In the genomic region with DNA sequence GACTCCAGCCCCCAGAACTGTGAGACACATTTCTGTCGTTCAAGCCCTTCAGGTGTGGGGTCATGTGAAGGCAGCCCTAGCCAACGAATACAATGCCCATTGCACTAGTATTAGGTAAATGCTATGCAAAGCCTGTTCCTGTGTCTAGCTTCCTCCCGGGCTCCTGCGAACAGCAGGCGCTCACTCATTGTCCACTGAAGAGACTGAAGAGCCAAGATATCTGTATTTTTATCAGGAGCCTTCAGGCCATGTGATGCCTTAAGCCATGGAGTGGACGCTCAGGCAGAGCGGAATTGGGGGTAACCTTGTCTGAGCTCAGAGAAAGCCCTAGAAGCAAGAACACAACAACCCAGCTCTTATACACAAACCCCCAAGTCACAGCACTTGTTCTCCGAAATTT, we compare ENCODE assay signal across 30 cellular contexts. TPM values are rescaled to one million over a fixed set of nuclear protein-coding genes. Genes with fewer than 3 reads are reported as not detected.
"Had no signal": no experiment of that assay in that cellular context is flagged by ENCODE, and none has a peak within 500 bp of the region (broad histone marks: within the 10 kb centered on the region; RNA-seq: fewer than 3 reads in every experiment).

No MANE protein-coding gene starts in this region.

- H3K27ac Mint-ChIP-seq: stimulated activated memory B cell treated with anti-CD40 and anti-IgM and Interleukin-4, amounts not matched to agents 10 μg/mL and 1 μg/mL and 100 μg/mL, for 72 hours; stimulated activated naive B cell treated with anti-CD40 and anti-IgM and Interleukin-4, amounts not matched to agents 10 μg/mL and 1 μg/mL and 100 μg/mL, for 72 hours; stimulated activated naive CD8-positive, alpha-beta T cell treated with anti-CD3 and anti-CD28 coated beads, Interleukin-15, amount 100 ng/mL, for 72 hours; stimulated activated naive CD8-positive, alpha-beta T cell treated with anti-CD3 and anti-CD28 coated beads, Interleukin-15, Interleukin-2, amounts not matched to agents 100 ng/mL and 50 ng/mL, for 24 hours; type B pancreatic cell had no signal

- FAIRE-seq: urothelium cell line had no signal

- H3K4me3 ChIP-seq: stomach, suprapubic skin, testis, thoracic aorta, thyroid gland, tibial artery, tibial nerve, transverse colon, upper lobe of left lung, upper lobe of right lung, uterus, vagina had no signal

- H3K9me3 ChIP-seq: stomach, suprapubic skin, testis, thoracic aorta, thyroid gland, tibial artery, tibial nerve, transverse colon, upper lobe of left lung, upper lobe of right lung, uterus, vagina had no signal

- DNase-seq: stimulated activated CD4-positive, alpha-beta T cell treated with anti-CD3 and anti-CD28 coated beads, Interleukin-2, amount 100 ng/mL, for 48 hours; stimulated activated CD4-positive, alpha-beta T cell treated with anti-CD3 and anti-CD28 coated beads, Interleukin-4, amount 100 ng/mL, for 1 hour; stimulated activated CD4-positive, alpha-beta T cell treated with anti-CD3 and anti-CD28 coated beads, Interleukin-4, amount 100 ng/mL, for 24 hours; stimulated activated CD4-positive, alpha-beta T cell treated with anti-CD3 and anti-CD28 coated beads, Interleukin-4, amount 100 ng/mL, for 4 hours; stimulated activated CD8-positive, alpha-beta memory T cell treated with anti-CD3 and anti-CD28 coated beads, Interleukin-4, amount 100 ng/mL, for 48 hours; stimulated activated naive B cell treated with anti-CD40 and anti-IgM and Interleukin-4, amounts not matched to agents 10 μg/mL and 1 μg/mL and 100 μg/mL, for 72 hours; stimulated activated naive CD4-positive, alpha-beta T cell; stimulated activated naive CD4-positive, alpha-beta T cell treated with Interleukin-2 at 50 U/mL for 16 hours; stimulated activated naive CD8-positive, alpha-beta T cell treated with anti-CD3 and anti-CD28 coated beads, Interleukin-15, amount 100 ng/mL, for 72 hours; stimulated activated naive CD8-positive, alpha-beta T cell treated with anti-CD3 and anti-CD28 coated beads, Interleukin-15, Interleukin-2, amounts not matched to agents 100 U/mL and 50 U/mL, for 24 hours; stomach; substantia nigra; testis; thyroid gland; tibial artery; transverse colon; upper lobe of left lung; upper lobe of right lung; uterus had no signal

- H3K27me3 ChIP-seq: testis, thyroid gland, transverse colon, upper lobe of left lung, upper lobe of right lung, uterus, vagina had no signal

- H3K4me3 Mint-ChIP-seq: stimulated activated effector memory CD8-positive, alpha-beta T cell treated with anti-CD3 and anti-CD28 coated beads, Interleukin-12 subunit alpha, Interleukin-12 subunit beta, amount 100 ng/mL, for 72 hours; stimulated activated memory B cell treated with anti-CD40 and anti-IgM and Interleukin-4, amounts not matched to agents 10 μg/mL and 1 μg/mL and 100 μg/mL, for 72 hours; stimulated activated naive B cell treated with anti-CD40 and anti-IgM and Interleukin-4, amounts not matched to agents 10 μg/mL and 1 μg/mL and 100 μg/mL, for 72 hours; stimulated activated naive CD8-positive, alpha-beta T cell treated with anti-CD3 and anti-CD28 coated beads, Interleukin-15, amount 100 ng/mL, for 72 hours; stimulated activated naive CD8-positive, alpha-beta T cell treated with anti-CD3 and anti-CD28 coated beads, Interleukin-15, Interleukin-2, amounts not matched to agents 100 ng/mL and 50 ng/mL, for 24 hours; type B pancreatic cell had no signal

- H3K4me1 Mint-ChIP-seq: stimulated activated memory B cell treated with anti-CD40 and anti-IgM and Interleukin-4, amounts not matched to agents 10 μg/mL and 1 μg/mL and 100 μg/mL, for 72 hours; stimulated activated naive B cell treated with anti-CD40 and anti-IgM and Interleukin-4, amounts not matched to agents 10 μg/mL and 1 μg/mL and 100 μg/mL, for 72 hours had no signal

- H3K27ac ChIP-seq: stomach, suprapubic skin, testis, thoracic aorta, thyroid gland, tibial artery, tibial nerve, transverse colon, upper lobe of left lung, upper lobe of right lung, uterus, vagina had no signal

- H3K9me3 Mint-ChIP-seq: stimulated activated effector memory CD8-positive, alpha-beta T cell treated with anti-CD3 and anti-CD28 coated beads, Interleukin-12 subunit alpha, Interleukin-12 subunit beta, amount 100 ng/mL, for 72 hours; stimulated activated memory B cell treated with anti-CD40 and anti-IgM and Interleukin-4, amounts not matched to agents 10 μg/mL and 1 μg/mL and 100 μg/mL, for 72 hours; stimulated activated naive B cell treated with anti-CD40 and anti-IgM and Interleukin-4, amounts not matched to agents 10 μg/mL and 1 μg/mL and 100 μg/mL, for 72 hours; stimulated activated naive CD8-positive, alpha-beta T cell treated with anti-CD3 and anti-CD28 coated beads, Interleukin-15, amount 100 ng/mL, for 72 hours; stimulated activated naive CD8-positive, alpha-beta T cell treated with anti-CD3 and anti-CD28 coated beads, Interleukin-15, Interleukin-2, amounts not matched to agents 100 ng/mL and 50 ng/mL, for 24 hours; type B pancreatic cell had no signal

- H3K36me3 ChIP-seq: stomach, suprapubic skin, thoracic aorta, thyroid gland, tibial artery, tibial nerve, transverse colon, upper lobe of left lung, upper lobe of right lung, uterus, vagina had no signal

- ATAC-seq: stimulated activated effector memory CD8-positive, alpha-beta T cell treated with anti-CD3 and anti-CD28 coated beads, Interleukin-12 subunit alpha, Interleukin-12 subunit beta, amount 100 ng/mL, for 72 hours; stimulated activated memory B cell treated with anti-CD40 and anti-IgM and Interleukin-4, amounts not matched to agents 10 μg/mL and 1 μg/mL and 100 μg/mL, for 72 hours; stimulated activated naive B cell treated with anti-CD40 and anti-IgM and Interleukin-4, amounts not matched to agents 10 μg/mL and 1 μg/mL and 100 μg/mL, for 72 hours; stimulated activated naive CD8-positive, alpha-beta T cell treated with anti-CD3 and anti-CD28 coated beads, Interleukin-15, amount 100 ng/mL, for 72 hours; stimulated activated naive CD8-positive, alpha-beta T cell treated with anti-CD3 and anti-CD28 coated beads, Interleukin-15, Interleukin-2, amounts not matched to agents 100 U/mL and 50 U/mL, for 24 hours; upper lobe of right lung had no signal

- H3K36me3 Mint-ChIP-seq: stimulated activated memory B cell treated with anti-CD40 and anti-IgM and Interleukin-4, amounts not matched to agents 10 μg/mL and 1 μg/mL and 100 μg/mL, for 72 hours; stimulated activated naive B cell treated with anti-CD40 and anti-IgM and Interleukin-4, amounts not matched to agents 10 μg/mL and 1 μg/mL and 100 μg/mL, for 72 hours; type B pancreatic cell had no signal

- H3K27me3 Mint-ChIP-seq: stimulated activated memory B cell treated with anti-CD40 and anti-IgM and Interleukin-4, amounts not matched to agents 10 μg/mL and 1 μg/mL and 100 μg/mL, for 72 hours; stimulated activated naive CD8-positive, alpha-beta T cell treated with anti-CD3 and anti-CD28 coated beads, Interleukin-15, amount 100 ng/mL, for 72 hours; stimulated activated naive CD8-positive, alpha-beta T cell treated with anti-CD3 and anti-CD28 coated beads, Interleukin-15, Interleukin-2, amounts not matched to agents 100 ng/mL and 50 ng/mL, for 24 hours had no signal

- H3K4me1 ChIP-seq: stomach, suprapubic skin, testis, thyroid gland, tibial artery, tibial nerve, transverse colon, upper lobe of left lung, upper lobe of right lung, uterus, vagina had no signal

RNA-seq across cellular contexts. Expression of gene TMPRSS6, which starts 4.2 kb away (rescaled TPM):
- total RNA-seq: subcutaneous adipose tissue, thoracic aorta, tibial nerve, urinary bladder, uterus, vagina had no signal
